In the genomic region with DNA sequence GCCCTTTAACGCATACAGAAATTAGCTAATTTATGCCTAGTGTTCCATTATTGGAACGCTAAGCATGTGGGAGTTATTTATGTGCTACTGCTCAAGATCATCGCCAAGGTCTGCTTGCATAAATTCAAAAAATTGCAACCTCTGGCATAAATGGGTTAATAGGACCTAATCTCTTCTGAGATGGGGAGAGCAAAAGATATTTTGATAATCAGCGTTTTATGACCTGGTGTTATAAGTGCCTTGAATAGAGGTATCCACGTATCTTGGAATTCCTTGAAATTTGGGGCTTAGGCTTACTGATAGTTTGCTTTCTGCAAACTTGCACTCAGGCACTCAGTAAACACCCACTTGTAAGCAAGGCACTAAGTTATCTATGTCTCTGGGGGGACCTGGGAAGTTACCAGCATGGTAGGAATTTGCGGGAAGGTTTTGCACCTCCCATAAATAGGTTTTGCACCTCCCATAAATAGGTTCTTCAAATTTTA, we compare ENCODE assay signal across 9 cellular contexts. TPM values are rescaled to one million over a fixed set of nuclear protein-coding genes. Genes with fewer than 3 reads are reported as not detected.
DNase-seq lines count a peak whose midpoint lies in the region; ATAC-seq and TF ChIP-seq lines count a peak whose summit lies in the region.
"Had no signal": no experiment of that assay in that cellular context is flagged by ENCODE, and none has a peak within 500 bp of the region (broad histone marks: within the 10 kb centered on the region; RNA-seq: fewer than 3 reads in every experiment).

No MANE protein-coding gene starts in this region.

- H3K36me3 ChIP-seq in left ventricle myocardium inferior (peaks cover 33% of the 10 kb centered on the region), right lobe of liver (peaks cover 3 to 31% (median 10%) of the 10 kb centered on the region in 4 donors), uterus (no peaks in the 10 kb centered on the region)

- intact Hi-C loops in left ventricle myocardium inferior (cut with micrococcal nuclease) = no loop called here
- intact Hi-C loops in Right ventricle myocardium inferior (cut with DNase I) = no loop called here
- intact Hi-C loops in right lobe of liver (cut with DNase I) = loop anchor here in 1 of 2 donors (10.0 kb wide), 1 partner anchor 62 kb away; no protein-coding TSS in a partner anchor
- intact Hi-C loops in uterus (cut with DNase I; ENCODE audit: low total_unique reads) = no loop called here

- no peaks in the 10 kb centered on the region for H3K27me3 ChIP-seq in left ventricle myocardium inferior (ENCODE audit: low read depth)
- no peaks in the 10 kb centered on the region for H3K27me3 ChIP-seq in right lobe of liver
- H3K27me3 ChIP-seq in uterus = no peaks in the 10 kb centered on the region

- WGBS in right lobe of liver (ENCODE audit: insufficient coverage, low coverage, low lambda C conversion rate, missing lambda C conversion rate) = 57% methylated on average over 6 of the region's 6 CpGs

- H3K27ac ChIP-seq in left ventricle myocardium inferior (replicated peaks) = peak overlapping the region; percentile 99
- H3K27ac ChIP-seq in angular gyrus (ENCODE audit: low read depth, low read length) = peak overlapping the region; percentile 35
- H3K27ac ChIP-seq in right lobe of liver = no peak overlapping the region
- peak overlapping the region; percentile 98 to 99 for H3K27ac ChIP-seq in uterus

- H3K9me3 ChIP-seq in left ventricle myocardium inferior (replicated peaks) (peaks cover 2% of the 10 kb centered on the region), right lobe of liver (no peaks in the 10 kb centered on the region), uterus (peaks cover 0 to 6% of the 10 kb centered on the region in 2 donors)

- TF ChIP-seq CTCF in left ventricle myocardium inferior (IDR thresholded peaks at IDR 0.05; ENCODE audit: borderline replicate concordance) (no peak), right lobe of liver (IDR thresholded peaks at IDR 0.05) (no peak), uterus (IDR thresholded peaks at IDR 0.05) (no peak)

- no peak for DNase-seq in left ventricle myocardium inferior
- DNase-seq in Right ventricle myocardium inferior (ENCODE audit: missing footprints) = no peak
- DNase-seq in right lobe of liver = no peak
- DNase-seq in uterus = no peak
- DNase-seq in NCI-H446 (lab: John Stamatoyannopoulos, UW) = no peak
- no peak for DNase-seq in anterior cingulate cortex (lab: John Stamatoyannopoulos, UW)
- no peak for DNase-seq in SHP77 treated with DMSO at 0.1 percent for 48 hours (lab: John Stamatoyannopoulos, UW)
- DNase-seq: NCI-H2171 treated with DMSO at 0.1 percent for 48 hours had no signal

- H3K4me1 ChIP-seq in left ventricle myocardium inferior = peaks cover 46% of the 10 kb centered on the region
- peaks cover 0 to 12% (median 5%) of the 10 kb centered on the region in 4 donors for H3K4me1 ChIP-seq in right lobe of liver
- H3K4me1 ChIP-seq in uterus = peaks cover 0 to 5% of the 10 kb centered on the region in 2 donors

- H3K4me3 ChIP-seq in left ventricle myocardium inferior = peak overlapping the region; percentile 93
- H3K4me3 ChIP-seq in right lobe of liver = peak overlapping the region; percentile 2 to 89 (median 87)
- H3K4me3 ChIP-seq in uterus = peak overlapping the region in 1 of 2 donors; percentile 88

- no peak for TF ChIP-seq POLR2A in right lobe of liver (IDR thresholded peaks at IDR 0.05)
- no peak for TF ChIP-seq POLR2A in uterus (IDR thresholded peaks at IDR 0.05)

- ATAC-seq in Right ventricle myocardium inferior (no peak), right lobe of liver (no peak)

RNA-seq across cellular contexts. Expression of a gene that starts 1.8 kb away (rescaled TPM):
- total RNA-seq in left ventricle myocardium inferior (222 TPM), Right ventricle myocardium inferior (187 TPM), right lobe of liver (100 to 1,000 TPM in 3 of 6 experiments, 10 to 100 TPM in 3; 52.5 to 124 (median 94.9) TPM), uterus (100 to 1,000 TPM in 3 of 4 donors, 10 to 100 TPM in 1; 42.0 to 287 (median 127) TPM)

Comparison
In these comparisons a context has a peak if more than half of its experiments do, and no peak if none do; other contexts are left out.
1. H3K27ac ChIP-seq: peak in left ventricle myocardium inferior (single experiment), angular gyrus (single experiment) and uterus (2 of 2); none in right lobe of liver (0 of 3).